ENCODE assay signal across 8 cellular contexts in genomic region chr14:74571901-74572828, GRCh38. TPM values are rescaled to one million over a fixed set of nuclear protein-coding genes. Genes with fewer than 3 reads are reported as not detected.
DNase-seq lines count a peak whose midpoint lies in the region; ATAC-seq and TF ChIP-seq lines count a peak whose summit lies in the region.

No MANE protein-coding gene starts in this region.

- ATAC-seq in RWPE2 (ENCODE audit: low read depth): peak; percentile 65
- no peak for ATAC-seq in HG02973 (IDR thresholded peaks at IDR 0.05; ENCODE audit: unreplicated experiment)

- no CpG with 5 or more reads among the region's 13 CpGs for WGBS in H9 (ENCODE audit: extremely low coverage, insufficient read length, low lambda C conversion rate)

- no peaks in the 10 kb centered on the region for H3K79me1 ChIP-seq in H9 (ENCODE audit: insufficient read depth, low read depth, low read length, poor library complexity, severe bottlenecking)

- H3K4me3 Mint-ChIP-seq in activated CD4-positive, alpha-beta memory T cell treated with anti-CD3 and anti-CD28 coated beads for 36 hours: peak overlapping the region; percentile 14
- H3K4me3 Mint-ChIP-seq in activated CD4-positive, alpha-beta memory T cell treated with anti-CD3 and anti-CD28 coated beads, Interleukin-2, amount 10 ng/mL, durations not matched to agents 7 days and 5 days: no peak overlapping the region
- H3K4me3 Mint-ChIP-seq in osteocyte (ENCODE audit: unreplicated experiment) (peak overlapping the region; percentile 74), H9 (no peak overlapping the region)

- no peak overlapping the region for H3K4ac ChIP-seq in H9 (ENCODE audit: low read depth, low read length)

- H2BK15ac ChIP-seq in H9 (ENCODE audit: low read depth, low read length): no peak overlapping the region

- H3K36me3 ChIP-seq in RWPE2 (ENCODE audit: low read depth): peaks cover 51% of the 10 kb centered on the region

- no peak overlapping the region for H3K56ac ChIP-seq in H9 (ENCODE audit: insufficient read length, low read depth, low read length)

- H3K27me3 ChIP-seq in RWPE2 (ENCODE audit: insufficient read depth, poor library complexity, severe bottlenecking) (no peaks in the 10 kb centered on the region), H9 (ENCODE audit: insufficient read depth, low read length) (no peaks in the 10 kb centered on the region)

- intact Hi-C loops in activated CD4-positive, alpha-beta memory T cell treated with anti-CD3 and anti-CD28 coated beads for 36 hours (cut with micrococcal nuclease): loop anchor here (1.0 kb wide), 2 partner anchors 8 to 48 kb away; no protein-coding TSS in a partner anchor

- no peak for TF ChIP-seq CTCF in RWPE2 (IDR thresholded peaks at IDR 0.05; ENCODE audit: poor library complexity, severe bottlenecking)
- no peak for TF ChIP-seq CTCF in epithelial cell of esophagus (IDR thresholded peaks at IDR 0.05; ENCODE audit: insufficient read depth, low read depth, low read length, missing control alignments)
- TF ChIP-seq CTCF in osteocyte (IDR thresholded peaks at IDR 0.05): no peak
- TF ChIP-seq CTCF in H9 (conservative IDR thresholded peaks at IDR 0.05): no peak

- H3T11ph ChIP-seq in H9 (ENCODE audit: low read length): no peak overlapping the region

- H2BK12ac ChIP-seq in H9 (ENCODE audit: insufficient read length, low read depth, low read length): no peak overlapping the region

- no peak overlapping the region for H2AK5ac ChIP-seq in H9 (ENCODE audit: insufficient read length, low read length)

- H3K9me3 Mint-ChIP-seq in activated CD4-positive, alpha-beta memory T cell treated with anti-CD3 and anti-CD28 coated beads for 36 hours: no peaks in the 10 kb centered on the region
- no peaks in the 10 kb centered on the region for H3K9me3 Mint-ChIP-seq in activated CD4-positive, alpha-beta memory T cell treated with anti-CD3 and anti-CD28 coated beads, Interleukin-2, amount 10 ng/mL, durations not matched to agents 7 days and 5 days
- H3K9me3 Mint-ChIP-seq in osteocyte (ENCODE audit: unreplicated experiment) (no peaks in the 10 kb centered on the region), H9 (no peaks in the 10 kb centered on the region)

- H2BK20ac ChIP-seq in H9 (ENCODE audit: low read depth, low read length, poor library complexity, severe bottlenecking): no peak overlapping the region

- no peak overlapping the region for H4K91ac ChIP-seq in H9 (ENCODE audit: insufficient read length, low read depth, low read length)

- H2AFZ ChIP-seq in H9 (ENCODE audit: low read length): no peak overlapping the region

- H3K23ac ChIP-seq in H9 (ENCODE audit: insufficient read length, low read depth, low read length): no peak overlapping the region

- H3K27me3 Mint-ChIP-seq in activated CD4-positive, alpha-beta memory T cell treated with anti-CD3 and anti-CD28 coated beads for 36 hours: peaks cover 2% of the 10 kb centered on the region
- peaks cover 53% of the 10 kb centered on the region for H3K27me3 Mint-ChIP-seq in activated CD4-positive, alpha-beta memory T cell treated with anti-CD3 and anti-CD28 coated beads, Interleukin-2, amount 10 ng/mL, durations not matched to agents 7 days and 5 days
- no peaks in the 10 kb centered on the region for H3K27me3 Mint-ChIP-seq in osteocyte (ENCODE audit: unreplicated experiment)
- no peaks in the 10 kb centered on the region; the same call in 1 of the 2 replicates for H3K27me3 Mint-ChIP-seq in H9 (ENCODE audit: low read depth)

- H3K18ac ChIP-seq in H9 (ENCODE audit: insufficient read length, low read depth, low read length): no peak overlapping the region

- H4K5ac ChIP-seq in H9 (ENCODE audit: insufficient read length, low read depth, low read length): no peak overlapping the region

- H3K14ac ChIP-seq in H9 (ENCODE audit: insufficient read depth, low read length): no peak overlapping the region

- DNase-seq in activated CD4-positive, alpha-beta memory T cell treated with anti-CD3 and anti-CD28 coated beads for 36 hours: peak; percentile 46
- no peak for DNase-seq in activated CD4-positive, alpha-beta memory T cell treated with anti-CD3 and anti-CD28 coated beads, Interleukin-2, amount 10 ng/mL, durations not matched to agents 7 days and 5 days
- DNase-seq in RWPE2 (ENCODE audit: low spot score): peak; percentile 86
- DNase-seq in epithelial cell of esophagus (ENCODE audit: low read depth): peak; percentile 98
- DNase-seq in osteocyte (ENCODE audit: extremely low spot score, unreplicated experiment): no peak
- no peak for DNase-seq in H9
- DNase-seq in NCI-H2081 treated with DMSO at 0.1 percent for 48 hours (lab: John Stamatoyannopoulos, UW): no peak

- no peaks in the 10 kb centered on the region for H3K79me2 ChIP-seq in H9 (ENCODE audit: insufficient read depth, low read length)

- no peaks in the 10 kb centered on the region for H4K20me1 ChIP-seq in H9 (ENCODE audit: control insufficient read depth, insufficient read depth, insufficient read length)

- H2BK5ac ChIP-seq in H9 (ENCODE audit: insufficient read length, low read length): no peak overlapping the region

- H3K4me2 ChIP-seq in H9 (ENCODE audit: insufficient read depth, insufficient read length, low read length): no peak overlapping the region

- no peak overlapping the region for H3K9ac ChIP-seq in H9 (ENCODE audit: extremely low read depth, insufficient read length, low read length)

- H3K4me1 ChIP-seq in RWPE2 (ENCODE audit: insufficient read depth, poor library complexity, severe bottlenecking) (peaks cover 81% of the 10 kb centered on the region), H9 (ENCODE audit: insufficient read depth, low read length) (no peaks in the 10 kb centered on the region)

- H4K8ac ChIP-seq in H9 (replicated peaks; ENCODE audit: insufficient read length, low read depth, low read length): no peak overlapping the region

- no peaks in the 10 kb centered on the region for H3K36me3 Mint-ChIP-seq in activated CD4-positive, alpha-beta memory T cell treated with anti-CD3 and anti-CD28 coated beads for 36 hours
- H3K36me3 Mint-ChIP-seq in activated CD4-positive, alpha-beta memory T cell treated with anti-CD3 and anti-CD28 coated beads, Interleukin-2, amount 10 ng/mL, durations not matched to agents 7 days and 5 days (ENCODE audit: low read depth): no peaks in the 10 kb centered on the region
- peaks cover 15% of the 10 kb centered on the region for H3K36me3 Mint-ChIP-seq in osteocyte (ENCODE audit: unreplicated experiment)
- H3K36me3 Mint-ChIP-seq in H9 (ENCODE audit: insufficient read depth in 1 of 3, low read depth in 3 of 3): no peaks in the 10 kb centered on the region

- peak overlapping the region; percentile 42 for H3K27ac Mint-ChIP-seq in activated CD4-positive, alpha-beta memory T cell treated with anti-CD3 and anti-CD28 coated beads for 36 hours
- H3K27ac Mint-ChIP-seq in activated CD4-positive, alpha-beta memory T cell treated with anti-CD3 and anti-CD28 coated beads, Interleukin-2, amount 10 ng/mL, durations not matched to agents 7 days and 5 days: no peak overlapping the region
- H3K27ac Mint-ChIP-seq in osteocyte (ENCODE audit: unreplicated experiment) (peak overlapping the region; percentile 100), H9 (no peak overlapping the region)

- H3K9me3 ChIP-seq in RWPE2 (ENCODE audit: severe bottlenecking): no peaks in the 10 kb centered on the region
- no peaks in the 10 kb centered on the region for H3K9me3 ChIP-seq in H9 (ENCODE audit: control insufficient read depth, low read depth, low read length)

- H3K27ac ChIP-seq in RWPE2 (ENCODE audit: poor library complexity, severe bottlenecking) (peak overlapping the region; percentile 100), H9 (ENCODE audit: insufficient read length, low read depth, low read length) (no peak overlapping the region)

- H3K4me3 ChIP-seq in RWPE2 (ENCODE audit: severe bottlenecking) (no peak overlapping the region), epithelial cell of esophagus (ENCODE audit: low read length) (peak overlapping the region; percentile 35)

- H3K23me2 ChIP-seq in H9 (ENCODE audit: insufficient read length, low read depth, low read length, poor library complexity, severe bottlenecking): no peaks in the 10 kb centered on the region

- CTCF ChIA-PET in activated CD4-positive, alpha-beta memory T cell treated with anti-CD3 and anti-CD28 coated beads for 36 hours (lab: Charles Lee): interaction anchor here (1.0 to 1.1 kb wide), 2 partner anchors 41 to 79 kb away, joined by 3 to 4 read pairs; partner anchors contain the start of gene NPC2
- CTCF ChIA-PET in activated CD4-positive, alpha-beta memory T cell treated with anti-CD3 and anti-CD28 coated beads, Interleukin-2, amount 10 ng/mL, durations not matched to agents 7 days and 5 days (lab: Charles Lee): interaction anchor here (0.7 to 4.0 kb wide), 6 partner anchors 37 to 401 kb away, joined by 3 to 29 read pairs (median 6); partner anchors contain the start of gene LTBP2

- POLR2A ChIA-PET in activated CD4-positive, alpha-beta memory T cell treated with anti-CD3 and anti-CD28 coated beads for 36 hours (lab: Charles Lee): interaction anchor here (0.6 to 1.6 kb wide), 2 partner anchors 9 to 267 kb away, joined by 3 read pairs; no protein-coding TSS in a partner anchor
- POLR2A ChIA-PET in activated CD4-positive, alpha-beta memory T cell treated with anti-CD3 and anti-CD28 coated beads, Interleukin-2, amount 10 ng/mL, durations not matched to agents 7 days and 5 days (lab: Charles Lee): interaction anchor here (1.3 kb wide), 1 partner anchor 36 kb away, joined by 3 read pairs; no protein-coding TSS in a partner anchor

- H2BK120ac ChIP-seq in H9 (ENCODE audit: low read depth, low read length, poor library complexity, severe bottlenecking): no peak overlapping the region

- peaks cover 36% of the 10 kb centered on the region for H3K4me1 Mint-ChIP-seq in activated CD4-positive, alpha-beta memory T cell treated with anti-CD3 and anti-CD28 coated beads for 36 hours (ENCODE audit: low read depth)
- H3K4me1 Mint-ChIP-seq in activated CD4-positive, alpha-beta memory T cell treated with anti-CD3 and anti-CD28 coated beads, Interleukin-2, amount 10 ng/mL, durations not matched to agents 7 days and 5 days: peaks cover 41% of the 10 kb centered on the region
- H3K4me1 Mint-ChIP-seq in osteocyte (ENCODE audit: unreplicated experiment): peaks cover 94% of the 10 kb centered on the region
- peaks cover 25 to 41% of the 10 kb centered on the region in 2 experiments for H3K4me1 Mint-ChIP-seq in H9

RNA-seq across cellular contexts. Expression of gene LTBP2, which starts 39.9 kb away (rescaled TPM):
- under 1 TPM; 0.10 to 0.31 TPM for total RNA-seq in activated CD4-positive, alpha-beta memory T cell treated with anti-CD3 and anti-CD28 coated beads for 36 hours
- total RNA-seq in activated CD4-positive, alpha-beta memory T cell treated with anti-CD3 and anti-CD28 coated beads, Interleukin-2, amount 10 ng/mL, durations not matched to agents 7 days and 5 days: under 1 TPM; 0.28 to 0.40 TPM
- total RNA-seq in osteocyte: 377 and 379 TPM in 2 replicates
- total RNA-seq in H9 (2021): 0.75 and 0.77 TPM in 2 replicates

Comparison
In these comparisons a context has a peak if more than half of its experiments do, and no peak if none do; other contexts are left out.
1. DNase-seq: peak in activated CD4-positive, alpha-beta memory T cell treated with anti-CD3 and anti-CD28 coated beads for 36 hours (single experiment), RWPE2 (single experiment) and epithelial cell of esophagus (single experiment); none in activated CD4-positive, alpha-beta memory T cell treated with anti-CD3 and anti-CD28 coated beads, Interleukin-2, amount 10 ng/mL, durations not matched to agents 7 days and 5 days (single experiment), osteocyte (single experiment), H9 (single experiment) and NCI-H2081 treated with DMSO at 0.1 percent for 48 hours (single experiment).
2. H3K27ac Mint-ChIP-seq: peak in activated CD4-positive, alpha-beta memory T cell treated with anti-CD3 and anti-CD28 coated beads for 36 hours (single experiment) and osteocyte (single experiment); none in activated CD4-positive, alpha-beta memory T cell treated with anti-CD3 and anti-CD28 coated beads, Interleukin-2, amount 10 ng/mL, durations not matched to agents 7 days and 5 days (single experiment) and H9 (0 of 3).
3. H3K4me3 Mint-ChIP-seq: peak in activated CD4-positive, alpha-beta memory T cell treated with anti-CD3 and anti-CD28 coated beads for 36 hours (single experiment) and osteocyte (single experiment); none in activated CD4-positive, alpha-beta memory T cell treated with anti-CD3 and anti-CD28 coated beads, Interleukin-2, amount 10 ng/mL, durations not matched to agents 7 days and 5 days (single experiment) and H9 (0 of 2).
4. RNA of gene LTBP2, which starts 39.9 kb away (total RNA-seq): 377 to 379 TPM in osteocyte; 0.75 to 0.77 TPM in H9, 0.28 to 0.40 TPM in activated CD4-positive, alpha-beta memory T cell treated with anti-CD3 and anti-CD28 coated beads, Interleukin-2, amount 10 ng/mL, durations not matched to agents 7 days and 5 days and 0.10 to 0.31 TPM in activated CD4-positive, alpha-beta memory T cell treated with anti-CD3 and anti-CD28 coated beads for 36 hours; every median in the first group is over 100 times any median in the second.